11 cellular contexts compared by ENCODE assay signal in genomic region chr2:27117995-27118524, GRCh38. TPM values are rescaled to one million over a fixed set of nuclear protein-coding genes. Genes with fewer than 3 reads are reported as not detected.
DNase-seq lines count a peak whose midpoint lies in the region; ATAC-seq and TF ChIP-seq lines count a peak whose summit lies in the region.
"Had no signal": no experiment of that assay in that cellular context is flagged by ENCODE, and none has a peak within 500 bp of the region (broad histone marks: within the 10 kb centered on the region; RNA-seq: fewer than 3 reads in every experiment).

No MANE protein-coding gene starts in this region.

- no peak overlapping the region for H3K27ac ChIP-seq in testis

- H3K4me3 ChIP-seq in kidney epithelial cell (ENCODE audit: low read depth, low read length), result peak overlapping the region; percentile 14
- peak overlapping the region; percentile 39 to 56 for H3K4me3 ChIP-seq in testis

- no peak for DNase-seq in activated T-cell treated with anti-CD3 and anti-CD28 coated beads, Interleukin-2, amount 50 U/mL, for 24 hours
- DNase-seq in activated T-cell treated with anti-CD3 and anti-CD28 coated beads, Interleukin-2, amount 50 U/mL, for 1 hour, result no peak
- DNase-seq in activated naive CD8-positive, alpha-beta T cell treated with anti-CD3 and anti-CD28 coated beads, Interleukin-2, amount 10 ng/mL, durations not matched to agents 7 days and 5 days, result no peak
- DNase-seq in kidney epithelial cell (ENCODE audit: low read depth), result no peak
- DNase-seq in testis, result no peak
- no peak for DNase-seq in CD1c-positive myeloid dendritic cell (ENCODE audit: extremely low spot score)
- DNase-seq in T-helper 9 cell, result no peak
- DNase-seq in SHP77 treated with DMSO at 0.1 percent for 48 hours (lab: John Stamatoyannopoulos, UW), result no peak
- DNase-seq: effector CD4-positive, alpha-beta T cell; KBM-7 had no signal

- no peak for TF ChIP-seq POLR2A in testis (IDR thresholded peaks at IDR 0.05)

- peaks cover 16% of the 10 kb centered on the region for H3K4me1 Mint-ChIP-seq in activated T-cell treated with anti-CD3 and anti-CD28 coated beads, Interleukin-2, amount 50 U/mL, for 24 hours (ENCODE audit: low read depth)
- H3K4me1 Mint-ChIP-seq in activated naive CD8-positive, alpha-beta T cell treated with anti-CD3 and anti-CD28 coated beads, Interleukin-2, amount 10 ng/mL, durations not matched to agents 7 days and 5 days, result peaks cover 8% of the 10 kb centered on the region

- peak overlapping the region; percentile 71 for H3K4me3 Mint-ChIP-seq in activated T-cell treated with anti-CD3 and anti-CD28 coated beads, Interleukin-2, amount 50 U/mL, for 24 hours
- peak overlapping the region; percentile 14 for H3K4me3 Mint-ChIP-seq in activated naive CD8-positive, alpha-beta T cell treated with anti-CD3 and anti-CD28 coated beads, Interleukin-2, amount 10 ng/mL, durations not matched to agents 7 days and 5 days

- ATAC-seq in activated naive CD8-positive, alpha-beta T cell treated with anti-CD3 and anti-CD28 coated beads, Interleukin-2, amount 10 ng/mL, durations not matched to agents 7 days and 5 days (ENCODE audit: low read depth), result no peak

- TF ChIP-seq CTCF in kidney epithelial cell (IDR thresholded peaks at IDR 0.05; ENCODE audit: insufficient read depth, low read length, poor library complexity, severe bottlenecking) (no peak), testis (IDR thresholded peaks at IDR 0.05) (no peak)

- peaks cover 35% of the 10 kb centered on the region for H3K27me3 ChIP-seq in kidney epithelial cell (ENCODE audit: control insufficient read depth, insufficient read depth, low read length)
- no peaks in the 10 kb centered on the region for H3K27me3 ChIP-seq in testis

- no peaks in the 10 kb centered on the region for H3K36me3 Mint-ChIP-seq in activated T-cell treated with anti-CD3 and anti-CD28 coated beads, Interleukin-2, amount 50 U/mL, for 24 hours (ENCODE audit: low read depth)
- H3K36me3 Mint-ChIP-seq in activated naive CD8-positive, alpha-beta T cell treated with anti-CD3 and anti-CD28 coated beads, Interleukin-2, amount 10 ng/mL, durations not matched to agents 7 days and 5 days, result no peaks in the 10 kb centered on the region

- 19 to 42% methylated on average over 3 to 14 of the region's 14 CpGs for WGBS in testis, 2 donors

- POLR2A ChIA-PET in activated naive CD8-positive, alpha-beta T cell treated with anti-CD3 and anti-CD28 coated beads, Interleukin-2, amount 10 ng/mL, durations not matched to agents 7 days and 5 days (lab: Charles Lee), result interaction anchor here (0.7 kb wide), 1 partner anchor 9 kb away, joined by 7 read pairs; no protein-coding TSS in a partner anchor

- no peaks in the 10 kb centered on the region for H3K36me3 ChIP-seq in kidney epithelial cell (ENCODE audit: control insufficient read depth, insufficient read depth, low read length)
- H3K36me3 ChIP-seq in testis (ENCODE audit: low read depth, missing control alignments), result no peaks in the 10 kb centered on the region

- peaks cover 4% of the 10 kb centered on the region for H3K4me1 ChIP-seq in testis

- H3K9me3 ChIP-seq in testis, result no peaks in the 10 kb centered on the region

- no peak overlapping the region for H3K27ac Mint-ChIP-seq in activated T-cell treated with anti-CD3 and anti-CD28 coated beads, Interleukin-2, amount 50 U/mL, for 24 hours
- no peak overlapping the region for H3K27ac Mint-ChIP-seq in activated naive CD8-positive, alpha-beta T cell treated with anti-CD3 and anti-CD28 coated beads, Interleukin-2, amount 10 ng/mL, durations not matched to agents 7 days and 5 days

- intact Hi-C loops in testis (cut with DNase I; ENCODE audit: low total_unique reads), result no loop called here

- H3K27me3 Mint-ChIP-seq in activated T-cell treated with anti-CD3 and anti-CD28 coated beads, Interleukin-2, amount 50 U/mL, for 24 hours, result peaks cover 33% of the 10 kb centered on the region
- H3K27me3 Mint-ChIP-seq in activated naive CD8-positive, alpha-beta T cell treated with anti-CD3 and anti-CD28 coated beads, Interleukin-2, amount 10 ng/mL, durations not matched to agents 7 days and 5 days, result peaks cover 46% of the 10 kb centered on the region

- no peaks in the 10 kb centered on the region for H3K9me3 Mint-ChIP-seq in activated T-cell treated with anti-CD3 and anti-CD28 coated beads, Interleukin-2, amount 50 U/mL, for 24 hours
- H3K9me3 Mint-ChIP-seq in activated naive CD8-positive, alpha-beta T cell treated with anti-CD3 and anti-CD28 coated beads, Interleukin-2, amount 10 ng/mL, durations not matched to agents 7 days and 5 days, result no peaks in the 10 kb centered on the region

RNA-seq across cellular contexts. Expression of gene CGREF1, which starts 0.9 kb away (rescaled TPM):
- 1 to 10 TPM; 1.6 TPM for total RNA-seq in activated naive CD8-positive, alpha-beta T cell treated with anti-CD3 and anti-CD28 coated beads, Interleukin-2, amount 10 ng/mL, durations not matched to agents 7 days and 5 days
- total RNA-seq in kidney epithelial cell (1.8 and 2.5 TPM in 2 replicates), testis (10 to 100 TPM in 1 of 2 donors, 1 to 10 TPM in 1; 6.6 to 11.1 TPM)
- 7.4 TPM for polyA plus RNA-seq in testis (ENCODE audit: insufficient read depth, low read depth, low replicate concordance)

RNA-seq across cellular contexts. Expression of gene ABHD1, which starts 5.6 kb away (rescaled TPM):
- total RNA-seq in activated naive CD8-positive, alpha-beta T cell treated with anti-CD3 and anti-CD28 coated beads, Interleukin-2, amount 10 ng/mL, durations not matched to agents 7 days and 5 days, result 1 to 10 TPM in 1 of 2 experiments, under 1 TPM in 1; 0.77 to 1.4 TPM
- not detected in 2 replicates for total RNA-seq in kidney epithelial cell
- 10 to 100 TPM; 37.3 to 76.4 TPM for total RNA-seq in testis
- 141 TPM for polyA plus RNA-seq in testis (ENCODE audit: insufficient read depth, low read depth, low replicate concordance)
- total RNA-seq: pulmonary artery endothelial cell had no signal

RNA-seq across cellular contexts. Expression of gene PREB, which starts 16.4 kb away (rescaled TPM):
- 10 to 100 TPM; 51.7 to 53.9 TPM for total RNA-seq in activated naive CD8-positive, alpha-beta T cell treated with anti-CD3 and anti-CD28 coated beads, Interleukin-2, amount 10 ng/mL, durations not matched to agents 7 days and 5 days
- 66.0 and 71.1 TPM in 2 replicates for total RNA-seq in kidney epithelial cell
- 10 to 100 TPM; 82.0 to 84.0 TPM for total RNA-seq in testis
- 62.4 TPM for polyA plus RNA-seq in testis (ENCODE audit: insufficient read depth, low read depth, low replicate concordance)

RNA-seq across cellular contexts. Expression of gene PRR30, which starts 21.1 kb away (rescaled TPM):
- not detected for total RNA-seq in activated naive CD8-positive, alpha-beta T cell treated with anti-CD3 and anti-CD28 coated beads, Interleukin-2, amount 10 ng/mL, durations not matched to agents 7 days and 5 days
- not detected in 2 replicates for total RNA-seq in kidney epithelial cell
- 10 to 100 TPM; 12.8 to 55.4 TPM for total RNA-seq in testis
- 153 TPM for polyA plus RNA-seq in testis (ENCODE audit: insufficient read depth, low read depth, low replicate concordance)
- total RNA-seq: pulmonary artery endothelial cell had no signal

RNA-seq across cellular contexts. Expression of gene TCF23, which starts 30.7 kb away (rescaled TPM):
- not detected for total RNA-seq in activated naive CD8-positive, alpha-beta T cell treated with anti-CD3 and anti-CD28 coated beads, Interleukin-2, amount 10 ng/mL, durations not matched to agents 7 days and 5 days
- not detected in 2 replicates for total RNA-seq in kidney epithelial cell
- 1 to 10 TPM; 5.5 to 6.7 TPM for total RNA-seq in testis
- polyA plus RNA-seq in testis (ENCODE audit: insufficient read depth, low read depth, low replicate concordance), result 6.6 TPM
- total RNA-seq: pulmonary artery endothelial cell had no signal

Comparison
In these comparisons a context has a peak if more than half of its experiments do, and no peak if none do; other contexts are left out.
1. RNA of gene ABHD1, which starts 5.6 kb away (total RNA-seq): 37.3 to 76.4 TPM in testis; 0.77 to 1.4 TPM in activated naive CD8-positive, alpha-beta T cell treated with anti-CD3 and anti-CD28 coated beads, Interleukin-2, amount 10 ng/mL, durations not matched to agents 7 days and 5 days and not detected in kidney epithelial cell; every median in the first group is over 10 times any median in the second.